ENCODE assay signal across 5 cellular contexts in the genomic region with DNA sequence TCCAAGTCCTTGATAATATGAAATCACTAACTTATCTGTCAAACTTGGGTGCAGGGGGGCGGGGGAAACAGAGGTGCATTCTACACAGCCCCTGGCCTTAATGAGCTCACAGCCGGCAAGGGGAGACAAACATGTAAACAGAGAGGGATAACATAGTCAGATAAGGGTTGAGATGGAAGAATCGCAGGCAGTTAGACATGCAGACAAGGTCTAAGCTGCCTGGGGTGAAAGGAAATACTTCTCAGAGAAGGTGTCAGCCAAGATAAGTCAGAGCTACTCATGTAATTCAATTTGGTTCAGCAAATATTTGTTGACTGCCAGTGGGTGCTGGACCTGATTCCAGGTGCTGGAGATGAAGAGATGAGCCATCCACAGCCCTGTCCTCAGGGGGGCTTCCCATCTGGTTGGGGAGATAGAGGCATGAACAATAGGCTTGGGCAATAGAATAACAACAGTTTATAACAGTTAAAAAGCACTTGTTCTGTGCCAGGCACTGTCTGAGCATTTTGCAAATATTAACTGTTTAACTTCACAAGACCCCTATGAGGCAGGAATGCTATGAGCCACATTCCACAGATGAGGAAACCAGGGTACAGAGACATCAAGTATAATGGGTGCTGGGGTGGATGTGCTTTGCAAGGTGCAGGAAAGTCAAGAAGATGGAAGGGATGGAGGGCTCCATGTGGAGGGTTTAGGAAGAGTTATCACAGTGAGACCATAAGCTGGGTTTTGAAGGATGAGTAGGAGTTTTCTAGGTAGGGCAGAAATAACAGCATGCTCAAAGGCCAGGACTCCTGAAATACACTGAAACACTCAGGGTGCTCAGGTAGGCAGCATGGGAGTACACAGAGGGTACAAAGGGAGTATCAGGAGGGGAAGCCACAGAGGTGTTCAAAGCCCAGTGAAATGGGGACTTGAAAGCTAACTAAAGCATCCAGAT.
"Had no signal": no experiment of that assay in that cellular context is flagged by ENCODE, and none has a peak within 500 bp of the region (broad histone marks: within the 10 kb centered on the region; RNA-seq: fewer than 3 reads in every experiment).

No MANE protein-coding gene starts in this region.

- H3K4me3 ChIP-seq: GM23338, HAP-1 had no signal

- H3K4me3 Mint-ChIP-seq: GM23338, IgD-negative memory B cell had no signal

- H3K36me3 ChIP-seq: HAP-1 had no signal

- DNase-seq: KBM-7 had no signal

- H3K4me1 ChIP-seq: HAP-1 had no signal

- H3K27ac Mint-ChIP-seq: GM23338, IgD-negative memory B cell had no signal

- ATAC-seq: GM23338, HCT116 had no signal

- H3K9me3 ChIP-seq: HAP-1 had no signal
